In genomic region chr10:62382831-62383230, GRCh38 we compare ENCODE assay signal across 9 cellular contexts. TPM values are rescaled to one million over a fixed set of nuclear protein-coding genes. Genes with fewer than 3 reads are reported as not detected.
"Had no signal": no experiment of that assay in that cellular context is flagged by ENCODE, and none has a peak within 500 bp of the region (broad histone marks: within the 10 kb centered on the region; RNA-seq: fewer than 3 reads in every experiment).

No MANE protein-coding gene starts in this region.

- DNase-seq: activated effector memory CD4-positive, alpha-beta T cell treated with anti-CD3 and anti-CD28 coated beads, Interleukin-2, amount 50 U/mL, for 16 hours; islet precursor cell; SW 1271; transverse colon had no signal

- ATAC-seq: activated naive CD4-positive, alpha-beta T cell treated with anti-CD3 and anti-CD28 coated beads, Interleukin-2, amount 50 U/mL, for 72 hours had no signal

- H3K27me3 ChIP-seq: breast epithelium, neutrophil, transverse colon had no signal

- H3K4me1 ChIP-seq: breast epithelium, transverse colon had no signal

- H3K27ac ChIP-seq: breast epithelium, coronary artery, neutrophil, transverse colon had no signal

- H3K9me3 ChIP-seq: breast epithelium, neutrophil, transverse colon had no signal

- H3K36me3 ChIP-seq: breast epithelium, neutrophil, transverse colon had no signal

- H3K4me3 ChIP-seq: breast epithelium, coronary artery, skin epidermis, transverse colon had no signal

RNA-seq across cellular contexts. Expression of gene ZNF365, which starts 8.7 kb away (rescaled TPM):
- total RNA-seq: activated naive CD4-positive, alpha-beta T cell treated with anti-CD3 and anti-CD28 coated beads, Interleukin-2, amount 50 U/mL, for 72 hours; transverse colon had no signal
